Comparison of ENCODE assay signal across 2 cellular contexts in the genomic region with DNA sequence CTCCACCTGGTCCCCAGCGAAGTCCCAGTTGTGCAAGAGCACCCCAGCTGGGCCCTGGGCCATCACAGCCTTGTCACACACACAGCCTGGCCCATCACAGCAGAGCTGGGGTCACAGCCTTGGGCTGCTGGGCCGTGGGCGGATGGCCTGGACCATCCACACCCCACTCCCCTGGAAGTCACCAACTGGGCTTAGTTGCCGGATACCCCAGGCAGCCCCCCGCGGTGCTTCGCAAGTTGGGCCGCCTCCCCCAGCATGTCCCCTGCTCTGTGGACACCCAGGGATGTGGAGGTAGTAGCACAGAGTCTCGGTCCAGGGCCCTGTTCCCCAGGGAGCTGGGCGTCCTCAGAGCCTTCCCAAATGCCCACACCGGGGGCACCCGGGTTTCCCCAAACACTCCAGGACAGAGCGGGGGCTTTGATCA.
TF ChIP-seq lines count a peak whose summit lies in the region.

No MANE protein-coding gene starts in this region.

TF ChIP-seq in SK-N-SH, 30 proteins besides CTCF, POLR2A, EP300 and RAD21 (continued from another document):
- TF ChIP-seq, protein P1, sequence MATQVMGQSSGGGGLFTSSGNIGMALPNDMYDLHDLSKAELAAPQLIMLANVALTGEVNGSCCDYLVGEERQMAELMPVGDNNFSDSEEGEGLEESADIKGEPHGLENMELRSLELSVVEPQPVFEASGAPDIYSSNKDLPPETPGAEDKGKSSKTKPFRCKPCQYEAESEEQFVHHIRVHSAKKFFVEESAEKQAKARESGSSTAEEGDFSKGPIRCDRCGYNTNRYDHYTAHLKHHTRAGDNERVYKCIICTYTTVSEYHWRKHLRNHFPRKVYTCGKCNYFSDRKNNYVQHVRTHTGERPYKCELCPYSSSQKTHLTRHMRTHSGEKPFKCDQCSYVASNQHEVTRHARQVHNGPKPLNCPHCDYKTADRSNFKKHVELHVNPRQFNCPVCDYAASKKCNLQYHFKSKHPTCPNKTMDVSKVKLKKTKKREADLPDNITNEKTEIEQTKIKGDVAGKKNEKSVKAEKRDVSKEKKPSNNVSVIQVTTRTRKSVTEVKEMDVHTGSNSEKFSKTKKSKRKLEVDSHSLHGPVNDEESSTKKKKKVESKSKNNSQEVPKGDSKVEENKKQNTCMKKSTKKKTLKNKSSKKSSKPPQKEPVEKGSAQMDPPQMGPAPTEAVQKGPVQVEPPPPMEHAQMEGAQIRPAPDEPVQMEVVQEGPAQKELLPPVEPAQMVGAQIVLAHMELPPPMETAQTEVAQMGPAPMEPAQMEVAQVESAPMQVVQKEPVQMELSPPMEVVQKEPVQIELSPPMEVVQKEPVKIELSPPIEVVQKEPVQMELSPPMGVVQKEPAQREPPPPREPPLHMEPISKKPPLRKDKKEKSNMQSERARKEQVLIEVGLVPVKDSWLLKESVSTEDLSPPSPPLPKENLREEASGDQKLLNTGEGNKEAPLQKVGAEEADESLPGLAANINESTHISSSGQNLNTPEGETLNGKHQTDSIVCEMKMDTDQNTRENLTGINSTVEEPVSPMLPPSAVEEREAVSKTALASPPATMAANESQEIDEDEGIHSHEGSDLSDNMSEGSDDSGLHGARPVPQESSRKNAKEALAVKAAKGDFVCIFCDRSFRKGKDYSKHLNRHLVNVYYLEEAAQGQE (IDR thresholded peaks at IDR 0.05; ENCODE audit: low read depth, low read length): no peak
- TF ChIP-seq ELF1 (IDR thresholded peaks at IDR 0.05): no peak
- TF ChIP-seq YY1 (IDR thresholded peaks at IDR 0.05; ENCODE audit: low read depth): no peak
- TF ChIP-seq, protein P2, sequence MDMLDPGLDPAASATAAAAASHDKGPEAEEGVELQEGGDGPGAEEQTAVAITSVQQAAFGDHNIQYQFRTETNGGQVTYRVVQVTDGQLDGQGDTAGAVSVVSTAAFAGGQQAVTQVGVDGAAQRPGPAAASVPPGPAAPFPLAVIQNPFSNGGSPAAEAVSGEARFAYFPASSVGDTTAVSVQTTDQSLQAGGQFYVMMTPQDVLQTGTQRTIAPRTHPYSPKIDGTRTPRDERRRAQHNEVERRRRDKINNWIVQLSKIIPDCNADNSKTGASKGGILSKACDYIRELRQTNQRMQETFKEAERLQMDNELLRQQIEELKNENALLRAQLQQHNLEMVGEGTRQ (IDR thresholded peaks at IDR 0.05; ENCODE audit: borderline replicate concordance, low read depth, low read length): no peak
- TF ChIP-seq SMC3 (IDR thresholded peaks at IDR 0.05; ENCODE audit: low read depth, low read length): no peak
- TF ChIP-seq NFIC (IDR thresholded peaks at IDR 0.05; ENCODE audit: borderline replicate concordance): no peak
- TF ChIP-seq, protein P3, sequence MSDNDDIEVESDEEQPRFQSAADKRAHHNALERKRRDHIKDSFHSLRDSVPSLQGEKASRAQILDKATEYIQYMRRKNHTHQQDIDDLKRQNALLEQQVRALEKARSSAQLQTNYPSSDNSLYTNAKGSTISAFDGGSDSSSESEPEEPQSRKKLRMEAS (IDR thresholded peaks at IDR 0.05; ENCODE audit: low read depth): no peak
- TF ChIP-seq GABPA (IDR thresholded peaks at IDR 0.05; ENCODE audit: low read depth): no peak
- TF ChIP-seq MEF2A (IDR thresholded peaks at IDR 0.05; ENCODE audit: borderline replicate concordance, low read depth): no peak
- TF ChIP-seq RCOR1 (IDR thresholded peaks at IDR 0.05; ENCODE audit: low read length): no peak
- TF ChIP-seq TEAD4 (IDR thresholded peaks at IDR 0.05; ENCODE audit: borderline replicate concordance, insufficient read depth): no peak
- no peak for TF ChIP-seq TCF12 (IDR thresholded peaks at IDR 0.05)

TF ChIP-seq in SK-N-SH treated with all-trans-retinoic acid at 6 μM for 48 hours, 23 proteins besides CTCF, POLR2A, EP300 and RAD21 (continued from another document):
- TF ChIP-seq ESRRG (CRISPR knock-in tag; IDR thresholded peaks at IDR 0.05) (no peak), ARNTL (CRISPR knock-in tag; IDR thresholded peaks at IDR 0.05; ENCODE audit: borderline replicate concordance, low read depth) (no peak), ZNF8 (CRISPR knock-in tag; IDR thresholded peaks at IDR 0.05) (no peak), GLIS3 (CRISPR knock-in tag; IDR thresholded peaks at IDR 0.05) (no peak), OSR1 (CRISPR knock-in tag; IDR thresholded peaks at IDR 0.05) (no peak), SNAI2 (CRISPR knock-in tag; IDR thresholded peaks at IDR 0.05) (no peak)
- TF ChIP-seq, protein P4, sequence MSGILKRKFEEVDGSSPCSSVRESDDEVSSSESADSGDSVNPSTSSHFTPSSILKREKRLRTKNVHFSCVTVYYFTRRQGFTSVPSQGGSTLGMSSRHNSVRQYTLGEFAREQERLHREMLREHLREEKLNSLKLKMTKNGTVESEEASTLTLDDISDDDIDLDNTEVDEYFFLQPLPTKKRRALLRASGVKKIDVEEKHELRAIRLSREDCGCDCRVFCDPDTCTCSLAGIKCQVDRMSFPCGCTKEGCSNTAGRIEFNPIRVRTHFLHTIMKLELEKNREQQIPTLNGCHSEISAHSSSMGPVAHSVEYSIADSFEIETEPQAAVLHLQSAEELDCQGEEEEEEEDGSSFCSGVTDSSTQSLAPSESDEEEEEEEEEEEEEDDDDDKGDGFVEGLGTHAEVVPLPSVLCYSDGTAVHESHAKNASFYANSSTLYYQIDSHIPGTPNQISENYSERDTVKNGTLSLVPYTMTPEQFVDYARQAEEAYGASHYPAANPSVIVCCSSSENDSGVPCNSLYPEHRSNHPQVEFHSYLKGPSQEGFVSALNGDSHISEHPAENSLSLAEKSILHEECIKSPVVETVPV (CRISPR knock-in tag; IDR thresholded peaks at IDR 0.05): no peak
- TF ChIP-seq, protein P5, sequence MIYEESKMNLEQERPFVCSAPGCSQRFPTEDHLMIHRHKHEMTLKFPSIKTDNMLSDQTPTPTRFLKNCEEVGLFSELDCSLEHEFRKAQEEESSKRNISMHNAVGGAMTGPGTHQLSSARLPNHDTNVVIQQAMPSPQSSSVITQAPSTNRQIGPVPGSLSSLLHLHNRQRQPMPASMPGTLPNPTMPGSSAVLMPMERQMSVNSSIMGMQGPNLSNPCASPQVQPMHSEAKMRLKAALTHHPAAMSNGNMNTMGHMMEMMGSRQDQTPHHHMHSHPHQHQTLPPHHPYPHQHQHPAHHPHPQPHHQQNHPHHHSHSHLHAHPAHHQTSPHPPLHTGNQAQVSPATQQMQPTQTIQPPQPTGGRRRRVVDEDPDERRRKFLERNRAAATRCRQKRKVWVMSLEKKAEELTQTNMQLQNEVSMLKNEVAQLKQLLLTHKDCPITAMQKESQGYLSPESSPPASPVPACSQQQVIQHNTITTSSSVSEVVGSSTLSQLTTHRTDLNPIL (CRISPR knock-in tag; IDR thresholded peaks at IDR 0.05; ENCODE audit: low read depth): no peak
- TF ChIP-seq, protein P6, sequence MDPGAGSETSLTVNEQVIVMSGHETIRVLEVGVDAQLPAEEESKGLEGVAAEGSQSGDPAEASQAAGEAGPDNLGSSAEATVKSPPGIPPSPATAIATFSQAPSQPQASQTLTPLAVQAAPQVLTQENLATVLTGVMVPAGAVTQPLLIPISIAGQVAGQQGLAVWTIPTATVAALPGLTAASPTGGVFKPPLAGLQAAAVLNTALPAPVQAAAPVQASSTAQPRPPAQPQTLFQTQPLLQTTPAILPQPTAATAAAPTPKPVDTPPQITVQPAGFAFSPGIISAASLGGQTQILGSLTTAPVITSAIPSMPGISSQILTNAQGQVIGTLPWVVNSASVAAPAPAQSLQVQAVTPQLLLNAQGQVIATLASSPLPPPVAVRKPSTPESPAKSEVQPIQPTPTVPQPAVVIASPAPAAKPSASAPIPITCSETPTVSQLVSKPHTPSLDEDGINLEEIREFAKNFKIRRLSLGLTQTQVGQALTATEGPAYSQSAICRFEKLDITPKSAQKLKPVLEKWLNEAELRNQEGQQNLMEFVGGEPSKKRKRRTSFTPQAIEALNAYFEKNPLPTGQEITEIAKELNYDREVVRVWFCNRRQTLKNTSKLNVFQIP (CRISPR knock-in tag; IDR thresholded peaks at IDR 0.05; ENCODE audit: borderline replicate concordance, low read depth): no peak
- TF ChIP-seq, protein P7, sequence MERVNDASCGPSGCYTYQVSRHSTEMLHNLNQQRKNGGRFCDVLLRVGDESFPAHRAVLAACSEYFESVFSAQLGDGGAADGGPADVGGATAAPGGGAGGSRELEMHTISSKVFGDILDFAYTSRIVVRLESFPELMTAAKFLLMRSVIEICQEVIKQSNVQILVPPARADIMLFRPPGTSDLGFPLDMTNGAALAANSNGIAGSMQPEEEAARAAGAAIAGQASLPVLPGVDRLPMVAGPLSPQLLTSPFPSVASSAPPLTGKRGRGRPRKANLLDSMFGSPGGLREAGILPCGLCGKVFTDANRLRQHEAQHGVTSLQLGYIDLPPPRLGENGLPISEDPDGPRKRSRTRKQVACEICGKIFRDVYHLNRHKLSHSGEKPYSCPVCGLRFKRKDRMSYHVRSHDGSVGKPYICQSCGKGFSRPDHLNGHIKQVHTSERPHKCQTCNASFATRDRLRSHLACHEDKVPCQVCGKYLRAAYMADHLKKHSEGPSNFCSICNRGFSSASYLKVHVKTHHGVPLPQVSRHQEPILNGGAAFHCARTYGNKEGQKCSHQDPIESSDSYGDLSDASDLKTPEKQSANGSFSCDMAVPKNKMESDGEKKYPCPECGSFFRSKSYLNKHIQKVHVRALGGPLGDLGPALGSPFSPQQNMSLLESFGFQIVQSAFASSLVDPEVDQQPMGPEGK (CRISPR knock-in tag; IDR thresholded peaks at IDR 0.05; ENCODE audit: borderline replicate concordance): no peak
